Comparison of ENCODE assay signal across 9 cellular contexts in the genomic region with DNA sequence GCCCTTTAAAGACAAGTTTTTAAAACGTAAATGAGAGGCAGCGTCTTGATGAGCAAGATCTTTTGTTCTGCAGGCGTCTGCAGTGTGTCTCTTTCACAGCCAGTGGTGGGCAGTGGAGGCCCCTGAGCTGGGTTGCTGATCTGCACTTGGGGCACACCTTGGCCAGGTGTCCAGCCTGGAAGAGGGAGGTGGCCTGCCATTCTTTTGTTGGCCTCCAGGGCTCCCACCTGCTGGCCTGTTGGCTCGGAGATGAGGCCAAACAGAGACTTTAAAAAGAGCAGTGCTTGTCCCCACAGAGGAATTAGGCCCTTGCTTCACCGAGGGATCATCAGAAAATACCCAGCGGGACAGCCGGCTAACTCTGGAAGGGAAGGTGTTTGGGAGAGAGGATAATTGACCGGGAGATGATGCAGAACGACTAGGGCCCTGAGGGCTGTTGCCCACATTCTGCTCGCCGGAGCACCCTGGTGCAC.
DNase-seq lines count a peak whose midpoint lies in the region; ATAC-seq lines count a peak whose summit lies in the region.
"Had no signal": no experiment of that assay in that cellular context is flagged by ENCODE, and none has a peak within 500 bp of the region (broad histone marks: within the 10 kb centered on the region; RNA-seq: fewer than 3 reads in every experiment).

No MANE protein-coding gene starts in this region.

- H3K27me3 Mint-ChIP-seq in activated CD8-positive, alpha-beta T cell treated with anti-CD3 and anti-CD28 coated beads, Interleukin-2, amount 10 ng/mL, durations not matched to agents 7 days and 5 days (ENCODE audit: low read depth) = no peaks in the 10 kb centered on the region

- H3K36me3 Mint-ChIP-seq in activated CD8-positive, alpha-beta T cell treated with anti-CD3 and anti-CD28 coated beads, Interleukin-2, amount 10 ng/mL, durations not matched to agents 7 days and 5 days (ENCODE audit: low read depth) = peaks cover 14% of the 10 kb centered on the region
- H3K36me3 Mint-ChIP-seq in stimulated activated effector memory CD8-positive, alpha-beta T cell treated with anti-CD3 and anti-CD28 coated beads, Interleukin-12 subunit alpha, Interleukin-12 subunit beta, amount 100 ng/mL, for 72 hours = peaks cover 30% of the 10 kb centered on the region

- CTCF ChIA-PET in activated CD8-positive, alpha-beta T cell treated with anti-CD3 and anti-CD28 coated beads, Interleukin-2, amount 10 ng/mL, durations not matched to agents 7 days and 5 days (lab: Charles Lee) = interaction anchor here (0.5 to 5.4 kb wide), 10 partner anchors 10 to 229 kb away, joined by 3 to 25 read pairs (median 3); no protein-coding TSS in a partner anchor

- peak overlapping the region; percentile 61 for H3K4me3 Mint-ChIP-seq in activated CD8-positive, alpha-beta T cell treated with anti-CD3 and anti-CD28 coated beads, Interleukin-2, amount 10 ng/mL, durations not matched to agents 7 days and 5 days
- H3K4me3 Mint-ChIP-seq in stimulated activated effector memory CD8-positive, alpha-beta T cell treated with anti-CD3 and anti-CD28 coated beads, Interleukin-12 subunit alpha, Interleukin-12 subunit beta, amount 100 ng/mL, for 72 hours = peak overlapping the region; percentile 70

- POLR2A ChIA-PET in activated CD8-positive, alpha-beta T cell treated with anti-CD3 and anti-CD28 coated beads, Interleukin-2, amount 10 ng/mL, durations not matched to agents 7 days and 5 days (lab: Charles Lee) = no interaction called here

- DNase-seq in DMS53 (lab: John Stamatoyannopoulos, UW) = peak; percentile 70
- DNase-seq in DMS53 treated with DMSO at 0.1 percent for 48 hours (lab: John Stamatoyannopoulos, UW; ENCODE audit: unreplicated experiment) = no peak
- DNase-seq in activated CD8-positive, alpha-beta T cell treated with anti-CD3 and anti-CD28 coated beads, Interleukin-2, amount 10 ng/mL, durations not matched to agents 7 days and 5 days = no peak
- DNase-seq in stimulated activated effector memory CD8-positive, alpha-beta T cell treated with anti-CD3 and anti-CD28 coated beads, Interleukin-12 subunit alpha, Interleukin-12 subunit beta, amount 100 ng/mL, for 72 hours (ENCODE audit: low spot score in 2 of 2) = no peak
- DNase-seq in dedifferentiated amniotic fluid mesenchymal stem cell (ENCODE audit: extremely low spot score) = no peak
- DNase-seq: gastrocnemius medialis had no signal

- peak; percentile 68 for ATAC-seq in activated CD8-positive, alpha-beta T cell treated with anti-CD3 and anti-CD28 coated beads, Interleukin-2, amount 10 ng/mL, durations not matched to agents 7 days and 5 days
- ATAC-seq in esophagus mucosa = peak; percentile 37
- no peak for ATAC-seq in stimulated activated effector memory CD8-positive, alpha-beta T cell treated with anti-CD3 and anti-CD28 coated beads, Interleukin-12 subunit alpha, Interleukin-12 subunit beta, amount 100 ng/mL, for 72 hours
- ATAC-seq in HG03342 (IDR thresholded peaks at IDR 0.05; ENCODE audit: unreplicated experiment) = no peak
- ATAC-seq in GM19395 (IDR thresholded peaks at IDR 0.05; ENCODE audit: unreplicated experiment) = no peak
- ATAC-seq: gastrocnemius medialis had no signal

- H3K4me1 Mint-ChIP-seq in activated CD8-positive, alpha-beta T cell treated with anti-CD3 and anti-CD28 coated beads, Interleukin-2, amount 10 ng/mL, durations not matched to agents 7 days and 5 days (ENCODE audit: low read depth) = peaks cover 81% of the 10 kb centered on the region
- peaks cover 58% of the 10 kb centered on the region for H3K4me1 Mint-ChIP-seq in stimulated activated effector memory CD8-positive, alpha-beta T cell treated with anti-CD3 and anti-CD28 coated beads, Interleukin-12 subunit alpha, Interleukin-12 subunit beta, amount 100 ng/mL, for 72 hours

- H3K9me3 Mint-ChIP-seq in activated CD8-positive, alpha-beta T cell treated with anti-CD3 and anti-CD28 coated beads, Interleukin-2, amount 10 ng/mL, durations not matched to agents 7 days and 5 days (ENCODE audit: insufficient read depth) = no peaks in the 10 kb centered on the region
- H3K9me3 Mint-ChIP-seq in stimulated activated effector memory CD8-positive, alpha-beta T cell treated with anti-CD3 and anti-CD28 coated beads, Interleukin-12 subunit alpha, Interleukin-12 subunit beta, amount 100 ng/mL, for 72 hours = no peaks in the 10 kb centered on the region

- peak overlapping the region; percentile 89 for H3K27ac Mint-ChIP-seq in activated CD8-positive, alpha-beta T cell treated with anti-CD3 and anti-CD28 coated beads, Interleukin-2, amount 10 ng/mL, durations not matched to agents 7 days and 5 days
- H3K27ac Mint-ChIP-seq in stimulated activated effector memory CD8-positive, alpha-beta T cell treated with anti-CD3 and anti-CD28 coated beads, Interleukin-12 subunit alpha, Interleukin-12 subunit beta, amount 100 ng/mL, for 72 hours = peak overlapping the region; percentile 93

Comparison
In these comparisons a context has a peak if more than half of its experiments do, and no peak if none do; other contexts are left out.
1. ATAC-seq: peak in activated CD8-positive, alpha-beta T cell treated with anti-CD3 and anti-CD28 coated beads, Interleukin-2, amount 10 ng/mL, durations not matched to agents 7 days and 5 days (single experiment) and esophagus mucosa (single experiment); none in stimulated activated effector memory CD8-positive, alpha-beta T cell treated with anti-CD3 and anti-CD28 coated beads, Interleukin-12 subunit alpha, Interleukin-12 subunit beta, amount 100 ng/mL, for 72 hours (single experiment), HG03342 (single experiment) and GM19395 (single experiment).